In genomic region chr7:18086165-18087030, GRCh38 we compare ENCODE assay signal across 9 cellular contexts. TPM values are rescaled to one million over a fixed set of nuclear protein-coding genes. Genes with fewer than 3 reads are reported as not detected.
A peak's percentile ranks its signal among the peaks of the same experiment; 100 is the strongest.
DNase-seq lines count a peak whose midpoint lies in the region; ATAC-seq, FAIRE-seq and TF ChIP-seq lines count a peak whose summit lies in the region.
"Had no signal": no experiment of that assay in that cellular context is flagged by ENCODE, and none has a peak within 500 bp of the region (broad histone marks: within the 10 kb centered on the region; RNA-seq: fewer than 3 reads in every experiment).

No MANE protein-coding gene starts in this region.

- 0 out of 2 replicates have a peak overlapping the region, but pooled peaks have one; percentile 33 for H3K27ac ChIP-seq in WERI-Rb-1
- H3K27ac ChIP-seq in foreskin keratinocyte = no peak overlapping the region
- H3K27ac ChIP-seq in neural cell (ENCODE audit: low read length) = no peak overlapping the region
- H3K27ac ChIP-seq in OCI-LY7 (ENCODE audit: low read depth, low read length, poor library complexity, severe bottlenecking) = no peak overlapping the region

- H4K20me1 ChIP-seq in neural cell (ENCODE audit: insufficient read depth) (no peaks in the 10 kb centered on the region), OCI-LY7 (ENCODE audit: insufficient read depth, low read length) (no peaks in the 10 kb centered on the region)

- H3K4me2 ChIP-seq in neural cell (ENCODE audit: low read length) = peak overlapping the region; percentile 9
- no peak overlapping the region for H3K4me2 ChIP-seq in OCI-LY7 (ENCODE audit: low read length)

- DNase-seq in EL = peak; percentile 26
- peak; percentile 50 for DNase-seq in WERI-Rb-1
- peak in 1 of 2 donors; percentile 8 for DNase-seq in foreskin keratinocyte
- DNase-seq in Kasumi-1 (lab: John Stamatoyannopoulos, UW) = no peak
- DNase-seq in OCI-LY7 (ENCODE audit: low spot score) = no peak
- DNase-seq in D721Med (ENCODE audit: insufficient read length, low spot score) = no peak

- H3K9ac ChIP-seq in neural cell (ENCODE audit: low read length) = peak overlapping the region; percentile 70

- no peaks in the 10 kb centered on the region for H3K36me3 ChIP-seq in WERI-Rb-1
- H3K36me3 ChIP-seq in neural cell (ENCODE audit: insufficient read depth, low read length) = no peaks in the 10 kb centered on the region
- no peaks in the 10 kb centered on the region for H3K36me3 ChIP-seq in OCI-LY7 (ENCODE audit: insufficient read depth, low read length)

- TF ChIP-seq CTCF in WERI-Rb-1 (IDR thresholded peaks at IDR 0.05; ENCODE audit: low read depth, low read length) = peak; percentile 36
- TF ChIP-seq CTCF in foreskin keratinocyte (conservative IDR thresholded peaks at IDR 0.05) = no peak
- peak; percentile 58 for TF ChIP-seq CTCF in neural cell (IDR thresholded peaks at IDR 0.05; ENCODE audit: poor library complexity, severe bottlenecking)
- no peak for TF ChIP-seq CTCF in OCI-LY7 (conservative IDR thresholded peaks at IDR 0.05; ENCODE audit: low read length)
- no peak for TF ChIP-seq CTCF in D721Med (IDR thresholded peaks at IDR 0.05; ENCODE audit: insufficient read depth, missing control alignments)

- H3K4me1 ChIP-seq in foreskin keratinocyte = no peaks in the 10 kb centered on the region
- H3K4me1 ChIP-seq in OCI-LY7 (ENCODE audit: insufficient read depth, low read length, poor library complexity, severe bottlenecking) = no peaks in the 10 kb centered on the region

- ATAC-seq in HG02981 (IDR thresholded peaks at IDR 0.05; ENCODE audit: unreplicated experiment) (peak; percentile 42), foreskin keratinocyte (peak; percentile 67)

- H2AFZ ChIP-seq in neural cell (ENCODE audit: low read depth, low read length) = peak overlapping the region; percentile 34
- H2AFZ ChIP-seq in OCI-LY7 (ENCODE audit: low read length) = no peak overlapping the region

- CTCF ChIA-PET in OCI-LY7 (lab: Charles Lee; ENCODE audit: unreplicated experiment) = no interaction called here

- H3K4me3 ChIP-seq in WERI-Rb-1 (ENCODE audit: low read depth, low read length) (peak overlapping the region; percentile 77), neural cell (ENCODE audit: low read length) (peak overlapping the region; percentile 85), OCI-LY7 (ENCODE audit: low read depth, low read length, poor library complexity, severe bottlenecking) (no peak overlapping the region)

- BruUV-seq in OCI-LY7 (replicated peaks; lab: Mats Ljungman, UMichigan) = no TSS peak

- no peaks in the 10 kb centered on the region for H3K27me3 ChIP-seq in WERI-Rb-1 (ENCODE audit: insufficient read depth, low read depth, severe bottlenecking)
- peaks cover 51% of the 10 kb centered on the region for H3K27me3 ChIP-seq in foreskin keratinocyte
- peaks cover 11% of the 10 kb centered on the region for H3K27me3 ChIP-seq in neural cell (ENCODE audit: insufficient read depth, low read depth, low read length)

- FAIRE-seq in D721Med (lab: Jason Lieb, UNC) = no peak

- POLR2A ChIA-PET in OCI-LY7 (lab: Charles Lee) = no interaction called here

- no peak for TF ChIP-seq EP300 in neural cell (conservative IDR thresholded peaks at IDR 0.05; ENCODE audit: poor library complexity, severe bottlenecking)

- intact Hi-C loops in OCI-LY7 (cut with micrococcal nuclease; ENCODE audit: unreplicated experiment) = no loop called here

- H3K79me2 ChIP-seq in neural cell (replicated peaks; ENCODE audit: insufficient read depth, low read length) = no peaks in the 10 kb centered on the region
- no peaks in the 10 kb centered on the region for H3K79me2 ChIP-seq in OCI-LY7 (ENCODE audit: insufficient read depth, low read depth, low read length)

- no peaks in the 10 kb centered on the region for H3K9me2 ChIP-seq in neural cell (ENCODE audit: insufficient read depth, low read length)
- no peaks in the 10 kb centered on the region for H3K9me2 ChIP-seq in OCI-LY7 (ENCODE audit: insufficient read depth, low read length)

- no peak for TF ChIP-seq RAD21 in neural cell (conservative IDR thresholded peaks at IDR 0.05)

- H3F3A ChIP-seq in neural cell (ENCODE audit: insufficient read depth, low read length, poor library complexity, severe bottlenecking) = no peaks in the 10 kb centered on the region

- H3K9me3 ChIP-seq in WERI-Rb-1 (ENCODE audit: severe bottlenecking) = peaks cover 6% of the 10 kb centered on the region
- H3K9me3 ChIP-seq in neural cell (ENCODE audit: low read length) = no peaks in the 10 kb centered on the region
- H3K9me3 ChIP-seq in OCI-LY7 (ENCODE audit: low read length) = 0 out of 2 replicates have a peak, but pooled peaks cover 6% of the 10 kb centered on the region

TF ChIP-seq in neural cell, 6 proteins besides CTCF, POLR2A, EP300 and RAD21:
- TF ChIP-seq POLR2AphosphoS5 (IDR thresholded peaks at IDR 0.05) (peak; percentile 16), SMC3 (conservative IDR thresholded peaks at IDR 0.05; ENCODE audit: poor library complexity) (peak; percentile 22), EZH2 (IDR thresholded peaks at IDR 0.05; ENCODE audit: borderline replicate concordance, insufficient read depth, low read length, poor library complexity, severe bottlenecking) (no peak)

RNA-seq across cellular contexts. Expression of gene PRPS1L1, which starts 58.8 kb away (rescaled TPM):
- total RNA-seq in foreskin keratinocyte = not detected in 2 replicates
- polyA plus RNA-seq in foreskin keratinocyte = not detected in 2 replicates
- polyA plus RNA-seq in neural cell = not detected in 2 replicates
- not detected in 2 replicates for polyA minus RNA-seq in neural cell
- not detected in 2 replicates for total RNA-seq in OCI-LY7 (2014; rRNA removed; shearing (Covaris generic))
- not detected in 2 replicates for total RNA-seq in OCI-LY7 (2022)
- total RNA-seq: T-helper 1 cell treated with Interleukin-12 subunit alpha and Interleukin-12 subunit beta and Interleukin-4 antibody, amounts not matched to agents 30 ng/mL and 1 ng/mL, for 36 hours had no signal

Comparison
In these comparisons a context has a peak if more than half of its experiments do, and no peak if none do; other contexts are left out.
1. DNase-seq: peak in EL (single experiment) and WERI-Rb-1 (single experiment); none in Kasumi-1 (0 of 2), OCI-LY7 (single experiment) and D721Med (single experiment).
2. CTCF ChIP-seq: peak in WERI-Rb-1 (single experiment) and neural cell (single experiment); none in foreskin keratinocyte (single experiment), OCI-LY7 (single experiment) and D721Med (single experiment).